In genomic region chr22:38638734-38639133, GRCh38 we compare ENCODE assay signal across 18 cellular contexts. TPM values are rescaled to one million over a fixed set of nuclear protein-coding genes. Genes with fewer than 3 reads are reported as not detected.
DNase-seq lines count a peak whose midpoint lies in the region; TF ChIP-seq lines count a peak whose summit lies in the region.
"Had no signal": no experiment of that assay in that cellular context is flagged by ENCODE, and none has a peak within 500 bp of the region (broad histone marks: within the 10 kb centered on the region; RNA-seq: fewer than 3 reads in every experiment).

No MANE protein-coding gene starts in this region.

- no peaks in the 10 kb centered on the region for H3K9me3 ChIP-seq in neural progenitor cell (ENCODE audit: low read depth)
- H3K9me3 ChIP-seq: MG63, SJSA1 had no signal

- H3K4me3 Mint-ChIP-seq in neural progenitor cell (no peak overlapping the region), CD14-positive monocyte (no peak overlapping the region)
- no peak overlapping the region for H3K4me3 Mint-ChIP-seq in activated naive CD8-positive, alpha-beta T cell treated with anti-CD3 and anti-CD28 coated beads for 36 hours
- H3K4me3 Mint-ChIP-seq: HFFc6 had no signal

- H3K36me3 Mint-ChIP-seq in neural progenitor cell (peaks cover 31% of the 10 kb centered on the region), CD14-positive monocyte (no peaks in the 10 kb centered on the region)
- no peaks in the 10 kb centered on the region for H3K36me3 Mint-ChIP-seq in activated naive CD8-positive, alpha-beta T cell treated with anti-CD3 and anti-CD28 coated beads for 36 hours

- H3K27me3 ChIP-seq in neural progenitor cell = no peaks in the 10 kb centered on the region
- H3K27me3 ChIP-seq: MG63 had no signal

- TF ChIP-seq CTCF in neural progenitor cell (IDR thresholded peaks at IDR 0.05) (no peak), CD14-positive monocyte (IDR thresholded peaks at IDR 0.05) (no peak)

- no peaks in the 10 kb centered on the region for H3K4me1 Mint-ChIP-seq in neural progenitor cell
- H3K4me1 Mint-ChIP-seq in activated naive CD8-positive, alpha-beta T cell treated with anti-CD3 and anti-CD28 coated beads for 36 hours = no peaks in the 10 kb centered on the region
- no peaks in the 10 kb centered on the region for H3K4me1 Mint-ChIP-seq in CD14-positive monocyte

- no peak overlapping the region for H3K9ac ChIP-seq in neural progenitor cell
- H3K9ac ChIP-seq: KMS-11 had no signal

- intact Hi-C loops in CD14-positive monocyte (cut with micrococcal nuclease) = no loop called here

- H3K4me1 ChIP-seq in neural progenitor cell = no peaks in the 10 kb centered on the region
- H3K4me1 ChIP-seq: SJSA1 had no signal

- no peaks in the 10 kb centered on the region for H3F3A ChIP-seq in neural progenitor cell (ENCODE audit: low read depth)

- H3K27ac Mint-ChIP-seq in neural progenitor cell = peak overlapping the region; percentile 13
- H3K27ac Mint-ChIP-seq in activated naive CD8-positive, alpha-beta T cell treated with anti-CD3 and anti-CD28 coated beads for 36 hours = no peak overlapping the region
- H3K27ac Mint-ChIP-seq in CD14-positive monocyte = no peak overlapping the region
- H3K27ac Mint-ChIP-seq: HFFc6 had no signal

- no peaks in the 10 kb centered on the region for H3K79me2 ChIP-seq in neural progenitor cell (ENCODE audit: low read depth)

- H3K27me3 Mint-ChIP-seq in neural progenitor cell (ENCODE audit: insufficient read depth, low read depth) (no peaks in the 10 kb centered on the region), CD14-positive monocyte (ENCODE audit: low read depth in 3 of 3) (peaks cover 0 to 4% (median 2%) of the 10 kb centered on the region in 3 donors)
- no peaks in the 10 kb centered on the region for H3K27me3 Mint-ChIP-seq in activated naive CD8-positive, alpha-beta T cell treated with anti-CD3 and anti-CD28 coated beads for 36 hours

- no peak overlapping the region for H3K27ac ChIP-seq in neural progenitor cell
- H3K27ac ChIP-seq: C4-2B, KMS-11, SJSA1 had no signal

- no peak overlapping the region for H3K4me3 ChIP-seq in neural progenitor cell
- H3K4me3 ChIP-seq: MG63, SJSA1 had no signal

- H3K4me2 ChIP-seq in neural progenitor cell = no peak overlapping the region
- H3K4me2 ChIP-seq: KMS-11 had no signal

- H3K36me3 ChIP-seq in neural progenitor cell = no peaks in the 10 kb centered on the region
- H3K36me3 ChIP-seq: SJSA1 had no signal

- no peak overlapping the region for H2AFZ ChIP-seq in neural progenitor cell (replicated peaks)

- DNase-seq in COLO829 (ENCODE audit: low spot score) (peak; percentile 27), RPMI7951 (ENCODE audit: low read depth) (peak; percentile 11), glomerular visceral epithelial cell (ENCODE audit: extremely low spot score) (peak; percentile 16), neural progenitor cell (ENCODE audit: low spot score) (no peak), iPS-NIHi7 (ENCODE audit: extremely low spot score) (no peak), CD14-positive monocyte (ENCODE audit: low spot score) (no peak)
- no peak for DNase-seq in activated naive CD8-positive, alpha-beta T cell treated with anti-CD3 and anti-CD28 coated beads for 36 hours
- DNase-seq: COR-L47, DMS153, HFFc6, MG63, NCI-H1092, NCI-H2081 treated with DMSO at 0.1 percent for 48 hours, NCI-H510A treated with DMSO at 0.1 percent for 48 hours, RPMI8226 had no signal

- H3K9me3 Mint-ChIP-seq in neural progenitor cell = no peaks in the 10 kb centered on the region
- no peaks in the 10 kb centered on the region for H3K9me3 Mint-ChIP-seq in activated naive CD8-positive, alpha-beta T cell treated with anti-CD3 and anti-CD28 coated beads for 36 hours
- H3K9me3 Mint-ChIP-seq in CD14-positive monocyte = no peaks in the 10 kb centered on the region
- H3K9me3 Mint-ChIP-seq: HFFc6 had no signal

- H4K20me1 ChIP-seq in neural progenitor cell (ENCODE audit: low read depth) = no peaks in the 10 kb centered on the region

RNA-seq across cellular contexts. Expression of gene FAM227A, which starts 17.5 kb away (rescaled TPM):
- 1.3 and 2.3 TPM in 2 replicates for total RNA-seq in RPMI7951 (2014; rRNA removed; shearing (Covaris generic))
- 17.8 and 32.7 TPM in 2 replicates for total RNA-seq in neural progenitor cell (ENCODE audit: low replicate concordance)
- under 1 TPM; 0.35 to 0.50 TPM for total RNA-seq in activated naive CD8-positive, alpha-beta T cell treated with anti-CD3 and anti-CD28 coated beads for 36 hours
- not detected for polyA plus RNA-seq in CD14-positive monocyte

RNA-seq across cellular contexts. Expression of gene CBY1, which starts 17.7 kb away (rescaled TPM):
- 14.1 and 19.7 TPM in 2 replicates for total RNA-seq in RPMI7951 (2014; rRNA removed; shearing (Covaris generic))
- total RNA-seq in neural progenitor cell (ENCODE audit: low replicate concordance) = 23.1 and 25.8 TPM in 2 replicates
- total RNA-seq in activated naive CD8-positive, alpha-beta T cell treated with anti-CD3 and anti-CD28 coated beads for 36 hours = 10 to 100 TPM; 11.5 to 11.9 TPM
- 1 to 10 TPM; 1.1 to 1.7 TPM for polyA plus RNA-seq in CD14-positive monocyte

RNA-seq across cellular contexts. Expression of gene TOMM22, which starts 43.0 kb away (rescaled TPM):
- total RNA-seq in RPMI7951 (2014; rRNA removed; shearing (Covaris generic)) = 56.5 and 61.2 TPM in 2 replicates
- 63.6 and 134 TPM in 2 replicates for total RNA-seq in neural progenitor cell (ENCODE audit: low replicate concordance)
- 100 to 1,000 TPM; 193 to 211 TPM for total RNA-seq in activated naive CD8-positive, alpha-beta T cell treated with anti-CD3 and anti-CD28 coated beads for 36 hours
- 10 to 100 TPM; 58.0 to 71.4 TPM for polyA plus RNA-seq in CD14-positive monocyte

Comparison
In these comparisons a context has a peak if more than half of its experiments do, and no peak if none do; other contexts are left out.
1. DNase-seq: peak in COLO829 (single experiment), RPMI7951 (single experiment) and glomerular visceral epithelial cell (single experiment); none in neural progenitor cell (single experiment), activated naive CD8-positive, alpha-beta T cell treated with anti-CD3 and anti-CD28 coated beads for 36 hours (single experiment), iPS-NIHi7 (single experiment) and CD14-positive monocyte (single experiment).